Comparison of ENCODE assay signal across 8 cellular contexts in genomic region chr11:123060265-123061000, GRCh38. TPM values are rescaled to one million over a fixed set of nuclear protein-coding genes. Genes with fewer than 3 reads are reported as not detected.
A peak's percentile ranks its signal among the peaks of the same experiment; 100 is the strongest.
DNase-seq lines count a peak whose midpoint lies in the region; ATAC-seq, FAIRE-seq and TF ChIP-seq lines count a peak whose summit lies in the region.

No MANE protein-coding gene starts in this region.

- ATAC-seq in RWPE2 (ENCODE audit: low read depth) (no peak), HG03108 (IDR thresholded peaks at IDR 0.05; ENCODE audit: unreplicated experiment) (no peak)

- peak overlapping the region; percentile 96 for H3K4me3 ChIP-seq in RWPE2 (ENCODE audit: severe bottlenecking)
- peak overlapping the region; percentile 47 to 98 for H3K4me3 ChIP-seq in esophagus (ENCODE audit: low read depth in 1 of 2, low read length in 2 of 2)

- FAIRE-seq in HTR-8/SVneo (lab: Jason Lieb, UNC) = no peak

- DNase-seq in NCI-H2081 (lab: John Stamatoyannopoulos, UW) (peak; percentile 36 to 57), NCI-H2081 treated with DMSO at 0.1 percent for 48 hours (lab: John Stamatoyannopoulos, UW) (no peak), RWPE2 (ENCODE audit: low spot score) (no peak), progenitor cell of endocrine pancreas (ENCODE audit: low spot score, unreplicated experiment) (no peak), HTR-8/SVneo (ENCODE audit: insufficient read length, low spot score) (no peak)
- no peak for DNase-seq in NK-92 treated with Interleukin-12 subunit alpha and Interleukin-12 subunit beta, amount 100 ng/mL, for 24 hours (lab: John Stamatoyannopoulos, UW)

- no peaks in the 10 kb centered on the region for H3K27me3 Mint-ChIP-seq in progenitor cell of endocrine pancreas

- H3K4me1 Mint-ChIP-seq in progenitor cell of endocrine pancreas (ENCODE audit: low read depth) = peaks cover 49% of the 10 kb centered on the region

- peak overlapping the region; percentile 67 for H3K27ac Mint-ChIP-seq in progenitor cell of endocrine pancreas

- H3K36me3 ChIP-seq in RWPE2 (ENCODE audit: low read depth) (peaks cover 81% of the 10 kb centered on the region), esophagus (ENCODE audit: control insufficient read depth in 2 of 2, insufficient read depth in 2 of 2, low read length in 1 of 2) (peaks cover 16 to 33% of the 10 kb centered on the region in 2 donors)

- H3K9me3 ChIP-seq in RWPE2 (ENCODE audit: severe bottlenecking) (no peaks in the 10 kb centered on the region), esophagus (ENCODE audit: control insufficient read depth in 2 of 2, insufficient read depth in 1 of 2, low read depth in 1 of 2, low read length in 1 of 2) (no peaks in the 10 kb centered on the region)

- peak overlapping the region; percentile 97 for H3K4me3 Mint-ChIP-seq in progenitor cell of endocrine pancreas (ENCODE audit: low read depth)

- TF ChIP-seq CTCF in RWPE2 (IDR thresholded peaks at IDR 0.05; ENCODE audit: poor library complexity, severe bottlenecking) = no peak
- TF ChIP-seq CTCF in progenitor cell of endocrine pancreas (IDR thresholded peaks at IDR 0.05; ENCODE audit: unreplicated experiment) = no peak

- H3K4me1 ChIP-seq in RWPE2 (ENCODE audit: insufficient read depth, poor library complexity, severe bottlenecking) (peaks cover 18% of the 10 kb centered on the region), esophagus (ENCODE audit: control insufficient read depth in 2 of 2, insufficient read depth in 2 of 2, low read length in 1 of 2) (peaks cover 3 to 7% of the 10 kb centered on the region in 2 donors)

- WGBS in esophagus, 2 donors = 4% methylated on average over 8 of the region's 8 CpGs

- peaks cover 48% of the 10 kb centered on the region for H3K36me3 Mint-ChIP-seq in progenitor cell of endocrine pancreas (ENCODE audit: insufficient read depth)

- H3K9me3 Mint-ChIP-seq in progenitor cell of endocrine pancreas (ENCODE audit: low read depth) = no peaks in the 10 kb centered on the region

- H3K27me3 ChIP-seq in RWPE2 (ENCODE audit: insufficient read depth, poor library complexity, severe bottlenecking) = no peaks in the 10 kb centered on the region
- H3K27me3 ChIP-seq in esophagus (ENCODE audit: control insufficient read depth in 1 of 2, insufficient read depth in 2 of 2, low read length in 2 of 2) = no peaks in the 10 kb centered on the region

- H3K27ac ChIP-seq in RWPE2 (ENCODE audit: poor library complexity, severe bottlenecking) = peak overlapping the region; percentile 92
- H3K27ac ChIP-seq in esophagus (ENCODE audit: low read depth in 2 of 2, low read length in 1 of 2) = peak overlapping the region; percentile 16 to 55

RNA-seq across cellular contexts. Expression of gene HSPA8, which starts 1.5 kb away (rescaled TPM):
- polyA plus RNA-seq in esophagus = 100 to 1,000 TPM in 1 of 2 donors, 10 to 100 TPM in 1; 64.9 to 504 TPM
- 1,127 and 1,140 TPM in 2 replicates for total RNA-seq in progenitor cell of endocrine pancreas

Comparison
In these comparisons a context has a peak if more than half of its experiments do, and no peak if none do; other contexts are left out.
1. DNase-seq: peak in NCI-H2081 (2 of 2); none in NCI-H2081 treated with DMSO at 0.1 percent for 48 hours (single experiment), RWPE2 (single experiment), progenitor cell of endocrine pancreas (single experiment), HTR-8/SVneo (single experiment) and NK-92 treated with Interleukin-12 subunit alpha and Interleukin-12 subunit beta, amount 100 ng/mL, for 24 hours (single experiment).